Comparison of ENCODE assay signal across 8 cellular contexts in the genomic region with DNA sequence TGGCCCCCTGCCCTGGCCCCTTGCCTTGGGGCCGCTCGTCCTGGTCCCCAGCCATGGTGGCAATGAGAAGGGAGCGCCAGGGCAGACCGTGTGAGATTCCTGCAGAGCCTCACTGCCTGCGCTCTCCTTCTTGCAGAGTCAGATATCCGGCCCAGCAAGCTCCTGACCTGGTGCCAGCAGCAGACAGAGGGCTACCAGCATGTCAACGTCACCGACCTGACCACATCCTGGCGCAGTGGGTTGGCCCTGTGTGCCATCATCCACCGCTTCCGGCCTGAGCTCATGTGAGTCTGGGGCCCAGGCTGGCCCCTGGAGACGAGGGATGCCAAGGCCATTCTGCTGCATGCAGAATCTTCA.
A peak's percentile ranks its signal among the peaks of the same experiment; 100 is the strongest.
DNase-seq lines count a peak whose midpoint lies in the region; ATAC-seq and TF ChIP-seq lines count a peak whose summit lies in the region.

No MANE protein-coding gene starts in this region.

- H3K9me3 ChIP-seq in mammary epithelial cell (replicated peaks; ENCODE audit: insufficient read depth, low read length) = no peaks in the 10 kb centered on the region

- no peaks in the 10 kb centered on the region for H3K36me3 Mint-ChIP-seq in mesothelial cell of epicardium
- H3K36me3 Mint-ChIP-seq in stimulated activated memory B cell treated with anti-CD40 and anti-IgM and Interleukin-4, amounts not matched to agents 10 μg/mL and 1 μg/mL and 100 μg/mL, for 72 hours = no peaks in the 10 kb centered on the region

- peak overlapping the region; percentile 54 for H3K4me2 ChIP-seq in mammary epithelial cell (ENCODE audit: insufficient read depth, low read depth, low read length)

- H3K27me3 Mint-ChIP-seq in mesothelial cell of epicardium (ENCODE audit: low read depth) = no peaks in the 10 kb centered on the region
- peaks cover 9% of the 10 kb centered on the region for H3K27me3 Mint-ChIP-seq in stimulated activated memory B cell treated with anti-CD40 and anti-IgM and Interleukin-4, amounts not matched to agents 10 μg/mL and 1 μg/mL and 100 μg/mL, for 72 hours

- H4K20me1 ChIP-seq in mammary epithelial cell (ENCODE audit: insufficient read depth, low read length) = no peaks in the 10 kb centered on the region

- BruUV-seq in mammary epithelial cell (replicated peaks; lab: Mats Ljungman, UMichigan) = no TSS peak

- H3K9me3 Mint-ChIP-seq in mesothelial cell of epicardium = no peaks in the 10 kb centered on the region
- H3K9me3 Mint-ChIP-seq in stimulated activated memory B cell treated with anti-CD40 and anti-IgM and Interleukin-4, amounts not matched to agents 10 μg/mL and 1 μg/mL and 100 μg/mL, for 72 hours = no peaks in the 10 kb centered on the region

- H3K4me1 Mint-ChIP-seq in mesothelial cell of epicardium = peaks cover 15% of the 10 kb centered on the region
- H3K4me1 Mint-ChIP-seq in stimulated activated memory B cell treated with anti-CD40 and anti-IgM and Interleukin-4, amounts not matched to agents 10 μg/mL and 1 μg/mL and 100 μg/mL, for 72 hours = peaks cover 11% of the 10 kb centered on the region

- in situ Hi-C loops in mammary epithelial cell (cut with MboI; ENCODE audit: low sequenced_read_pairs in 2 of 2) = no loop called here

- no peak overlapping the region for H3K4me3 ChIP-seq in AG10803 (ENCODE audit: low read length)
- H3K4me3 ChIP-seq in mammary epithelial cell (replicated peaks in 1 of 3; ENCODE audit: insufficient read depth in 1 of 3, low read depth in 2 of 3, low read length in 3 of 3) = no peak overlapping the region

- ATAC-seq in GM19455 (IDR thresholded peaks at IDR 0.05; ENCODE audit: unreplicated experiment) (peak; percentile 93), HG03575 (IDR thresholded peaks at IDR 0.05; ENCODE audit: extremely low read depth, insufficient number of reproducible peaks, low FRiP score, unreplicated experiment) (peak; percentile 88), foreskin keratinocyte (no peak)
- peak; percentile 83 for ATAC-seq in stimulated activated memory B cell treated with anti-CD40 and anti-IgM and Interleukin-4, amounts not matched to agents 10 μg/mL and 1 μg/mL and 100 μg/mL, for 72 hours

- peaks cover 48% of the 10 kb centered on the region for H3K36me3 ChIP-seq in mammary epithelial cell (ENCODE audit: insufficient read depth, low read length)

- H3K9ac ChIP-seq in mammary epithelial cell (ENCODE audit: insufficient read depth, low read length) = peak overlapping the region; percentile 20

- H3K79me2 ChIP-seq in mammary epithelial cell (ENCODE audit: insufficient read depth, low read length) = peaks cover 3% of the 10 kb centered on the region

- CTCF ChIA-PET in mammary epithelial cell (lab: Charles Lee; ENCODE audit: low non-redundant PET) = interaction anchor here (1.1 kb wide), 1 partner anchor 12 kb away, joined by 4 read pairs; no protein-coding TSS in a partner anchor

- TF ChIP-seq CTCF in AG10803 (conservative IDR thresholded peaks at IDR 0.05; ENCODE audit: low read length) = no peak
- TF ChIP-seq CTCF in mammary epithelial cell (conservative IDR thresholded peaks at IDR 0.05 in 1 of 2, IDR thresholded peaks at IDR 0.05 in 1 of 2; ENCODE audit: extremely low read depth in 1 of 2, insufficient read depth in 1 of 2, low read depth in 1 of 2, low read length in 2 of 2) = no peak
- no peak for TF ChIP-seq CTCF in mesothelial cell of epicardium (IDR thresholded peaks at IDR 0.05; ENCODE audit: unreplicated experiment)
- no peak for TF ChIP-seq CTCF in foreskin keratinocyte (conservative IDR thresholded peaks at IDR 0.05)

- no peak overlapping the region for H3K4me3 Mint-ChIP-seq in mesothelial cell of epicardium
- no peak overlapping the region for H3K4me3 Mint-ChIP-seq in stimulated activated memory B cell treated with anti-CD40 and anti-IgM and Interleukin-4, amounts not matched to agents 10 μg/mL and 1 μg/mL and 100 μg/mL, for 72 hours

- H3K4me1 ChIP-seq in mammary epithelial cell (ENCODE audit: insufficient read depth, low read length) (peaks cover 35% of the 10 kb centered on the region), foreskin keratinocyte (no peaks in the 10 kb centered on the region)

- peak overlapping the region; percentile 28 for H3K27ac Mint-ChIP-seq in mesothelial cell of epicardium
- H3K27ac Mint-ChIP-seq in stimulated activated memory B cell treated with anti-CD40 and anti-IgM and Interleukin-4, amounts not matched to agents 10 μg/mL and 1 μg/mL and 100 μg/mL, for 72 hours = no peak overlapping the region

- H2AFZ ChIP-seq in mammary epithelial cell (ENCODE audit: low read depth, low read length) = no peak overlapping the region

- dilution Hi-C loops in mammary epithelial cell (cut with HindIII; ENCODE audit: low sequenced_read_pairs) = no loop called here

- 11% methylated on average over 6 of the region's 12 CpGs for whole genome bisulfite sequencing in mammary epithelial cell (ENCODE audit: low coverage, missing lambda C conversion rate)

- DNase-seq in AG10803 (ENCODE audit: low read depth) (peak; percentile 66), mammary epithelial cell (peak; percentile 87), mesothelial cell of epicardium (ENCODE audit: low spot score in 2 of 2, unreplicated experiment in 2 of 2) (no peak), foreskin keratinocyte (no peak)
- DNase-seq in activated CD4-positive, CD25-positive, alpha-beta regulatory T cell treated with anti-CD3 and anti-CD28 coated beads, Interleukin-2, amount 50 U/mL, for 16 hours (ENCODE audit: low read depth, low spot score) = peak; percentile 76

- no peaks in the 10 kb centered on the region for H3K27me3 ChIP-seq in mammary epithelial cell (ENCODE audit: insufficient read depth, low read length)
- no peaks in the 10 kb centered on the region for H3K27me3 ChIP-seq in foreskin keratinocyte

- H3K27ac ChIP-seq in mammary epithelial cell (ENCODE audit: insufficient read depth, low read depth, low read length) (peak overlapping the region; percentile 69), foreskin keratinocyte (no peak overlapping the region)

- intact Hi-C loops in mammary epithelial cell (cut with micrococcal nuclease) = no loop called here

Comparison
In these comparisons a context has a peak if more than half of its experiments do, and no peak if none do; other contexts are left out.
1. DNase-seq: peak in AG10803 (single experiment), activated CD4-positive, CD25-positive, alpha-beta regulatory T cell treated with anti-CD3 and anti-CD28 coated beads, Interleukin-2, amount 50 U/mL, for 16 hours (single experiment) and mammary epithelial cell (single experiment); none in mesothelial cell of epicardium (0 of 2) and foreskin keratinocyte (0 of 2).